ENCODE assay signal across 9 cellular contexts in the genomic region with DNA sequence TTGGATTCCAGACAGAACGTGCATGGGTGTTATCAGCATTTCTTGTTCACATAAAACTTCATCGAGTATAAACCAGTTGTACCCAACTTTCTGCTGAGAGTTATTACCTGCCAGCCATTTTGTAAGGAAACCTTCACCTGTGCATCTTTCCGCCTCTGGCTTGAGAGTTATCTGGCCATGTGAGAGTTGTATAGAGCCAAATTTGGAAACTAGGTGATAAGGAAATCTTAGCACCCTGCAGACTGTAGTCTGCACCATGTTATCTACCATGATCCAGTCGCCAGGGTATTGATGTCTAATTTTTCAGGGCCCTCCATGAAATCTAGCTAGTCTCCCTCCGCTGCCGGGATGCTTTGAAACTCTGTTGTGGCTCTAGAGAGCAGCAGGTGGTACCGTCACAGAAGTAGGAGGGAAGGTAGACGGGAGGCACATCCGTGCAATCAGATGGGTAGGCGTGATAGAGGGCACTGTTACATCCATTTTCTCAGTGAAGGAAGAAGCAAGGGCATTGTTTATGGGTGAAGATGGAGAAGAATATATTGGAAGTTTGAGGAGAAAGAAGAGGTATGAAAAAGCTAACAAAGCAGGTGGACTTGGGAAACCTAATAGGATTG. TPM values are rescaled to one million over a fixed set of nuclear protein-coding genes. Genes with fewer than 3 reads are reported as not detected.
DNase-seq lines count a peak whose midpoint lies in the region; ATAC-seq and TF ChIP-seq lines count a peak whose summit lies in the region.
"Had no signal": no experiment of that assay in that cellular context is flagged by ENCODE, and none has a peak within 500 bp of the region (broad histone marks: within the 10 kb centered on the region; RNA-seq: fewer than 3 reads in every experiment).

No MANE protein-coding gene starts in this region.

- no peaks in the 10 kb centered on the region for H4K20me1 ChIP-seq in smooth muscle cell (ENCODE audit: low read depth)

- intact Hi-C loops in activated CD4-positive, alpha-beta T cell treated with anti-CD3 and anti-CD28 coated beads for 36 hours (cut with DNase I, micrococcal nuclease), result loop anchor here in 1 of 2 experiments (5.0 kb wide), 1 partner anchor 939 kb away; no protein-coding TSS in a partner anchor

- no peaks in the 10 kb centered on the region for H3K27me3 Mint-ChIP-seq in activated T-cell treated with anti-CD3 and anti-CD28 coated beads, Interleukin-2, amount 50 U/mL, for 4 hours (ENCODE audit: low read depth)
- H3K27me3 Mint-ChIP-seq in activated CD4-positive, alpha-beta T cell treated with anti-CD3 and anti-CD28 coated beads for 36 hours, result no peaks in the 10 kb centered on the region

- peaks cover 3% of the 10 kb centered on the region; the same call in 1 of the 2 replicates for H3K4me1 ChIP-seq in SJSA1 (replicated peaks)
- no peaks in the 10 kb centered on the region for H3K4me1 ChIP-seq in iPS DF 6.9 (ENCODE audit: control insufficient read depth, insufficient read depth, low read length)
- peaks cover 8% of the 10 kb centered on the region for H3K4me1 ChIP-seq in smooth muscle cell (ENCODE audit: low read depth)

- H3K4me3 ChIP-seq in GM12875 (ENCODE audit: low read depth, low read length) (peak overlapping the region; percentile 72), SJSA1 (peak overlapping the region; percentile 69), iPS DF 6.9 (ENCODE audit: low read length) (peak overlapping the region; percentile 71; the same call in 1 of the 2 replicates), smooth muscle cell (peak overlapping the region; percentile 95)

- no peak for DNase-seq in SJSA1 (ENCODE audit: low read depth in 1 of 2, low spot score in 2 of 2)
- DNase-seq in iPS DF 6.9 (ENCODE audit: low read depth, low spot score), result no peak
- no peak for DNase-seq in smooth muscle cell (lab: John Stamatoyannopoulos, UW; ENCODE audit: unreplicated experiment)
- no peak for DNase-seq in activated T-cell treated with anti-CD3 and anti-CD28 coated beads, Interleukin-2, amount 50 U/mL, for 4 hours
- no peak for DNase-seq in stimulated activated CD4-positive, alpha-beta T cell treated with anti-CD3 and anti-CD28 coated beads, Interleukin-2, amount 100 ng/mL, for 48 hours
- DNase-seq in OCI-M2 (lab: John Stamatoyannopoulos, UW; ENCODE audit: unreplicated experiment), result no peak
- DNase-seq in activated CD4-positive, alpha-beta T cell treated with anti-CD3 and anti-CD28 coated beads for 36 hours, result no peak
- DNase-seq: NK-92 treated with Interleukin-12 subunit alpha and Interleukin-12 subunit beta, amount 100 ng/mL, for 24 hours had no signal

- peak overlapping the region; percentile 64 for H3K9ac ChIP-seq in smooth muscle cell (ENCODE audit: low read depth)

- H3K27me3 ChIP-seq in SJSA1 (replicated peaks) (no peaks in the 10 kb centered on the region), iPS DF 6.9 (ENCODE audit: control insufficient read depth, insufficient read depth, low read length) (no peaks in the 10 kb centered on the region), smooth muscle cell (ENCODE audit: low read depth) (no peaks in the 10 kb centered on the region)

- no peak for TF ChIP-seq CTCF in GM12875 (IDR thresholded peaks at IDR 0.05; ENCODE audit: borderline replicate concordance, insufficient read depth, low read depth, low read length)
- TF ChIP-seq CTCF in smooth muscle cell (IDR thresholded peaks at IDR 0.05; ENCODE audit: borderline replicate concordance, insufficient read depth, poor library complexity, severe bottlenecking), result no peak

- peaks cover 16% of the 10 kb centered on the region for H3K79me2 ChIP-seq in smooth muscle cell (ENCODE audit: low read depth)

- CTCF ChIA-PET in activated CD4-positive, alpha-beta T cell treated with anti-CD3 and anti-CD28 coated beads for 36 hours (lab: Charles Lee), result interaction anchor here (0.6 to 1.8 kb wide), 8 partner anchors 10 to 773 kb away, joined by 3 to 9 read pairs (median 4); a partner anchor contains a TSS

- peak overlapping the region; percentile 97 for H2AFZ ChIP-seq in smooth muscle cell (ENCODE audit: low read depth)

- H3K27ac ChIP-seq in SJSA1, result no peak overlapping the region
- no peak overlapping the region for H3K27ac ChIP-seq in iPS DF 6.9 (ENCODE audit: low read length)
- no peak overlapping the region for H3K27ac ChIP-seq in smooth muscle cell (ENCODE audit: low read depth)

- POLR2A ChIA-PET in activated CD4-positive, alpha-beta T cell treated with anti-CD3 and anti-CD28 coated beads for 36 hours (lab: Charles Lee), result interaction anchor here (2.0 kb wide), 1 partner anchor 144 kb away, joined by 6 read pairs; a partner anchor contains a TSS

- ATAC-seq in activated T-cell treated with anti-CD3 and anti-CD28 coated beads, Interleukin-2, amount 50 U/mL, for 4 hours, result no peak
- no peak for ATAC-seq in activated CD4-positive, alpha-beta T cell treated with anti-CD3 and anti-CD28 coated beads for 36 hours

- H3K9me3 Mint-ChIP-seq in activated T-cell treated with anti-CD3 and anti-CD28 coated beads, Interleukin-2, amount 50 U/mL, for 4 hours, result no peaks in the 10 kb centered on the region
- no peaks in the 10 kb centered on the region for H3K9me3 Mint-ChIP-seq in activated CD4-positive, alpha-beta T cell treated with anti-CD3 and anti-CD28 coated beads for 36 hours (ENCODE audit: low read depth)

- WGBS in iPS DF 6.9 (ENCODE audit: insufficient coverage, insufficient read length), result no CpG with 5 or more reads among the region's 10 CpGs
- WGBS in smooth muscle cell (ENCODE audit: low lambda C conversion rate), result 72% methylated on average over 10 of the region's 10 CpGs

- peak overlapping the region; percentile 100 for H3K4me2 ChIP-seq in smooth muscle cell

- H3K27ac Mint-ChIP-seq in activated CD4-positive, alpha-beta T cell treated with anti-CD3 and anti-CD28 coated beads for 36 hours, result no peak overlapping the region

- no peaks in the 10 kb centered on the region for H3K9me3 ChIP-seq in SJSA1 (replicated peaks)
- H3K9me3 ChIP-seq in iPS DF 6.9 (ENCODE audit: control insufficient read depth, insufficient read depth, low read length), result no peaks in the 10 kb centered on the region
- no peaks in the 10 kb centered on the region for H3K9me3 ChIP-seq in smooth muscle cell (replicated peaks; ENCODE audit: low read depth)

- peaks cover 10% of the 10 kb centered on the region for H3F3A ChIP-seq in smooth muscle cell (ENCODE audit: low read depth)

- no peak overlapping the region for H3K4me3 Mint-ChIP-seq in activated T-cell treated with anti-CD3 and anti-CD28 coated beads, Interleukin-2, amount 50 U/mL, for 4 hours
- H3K4me3 Mint-ChIP-seq in activated CD4-positive, alpha-beta T cell treated with anti-CD3 and anti-CD28 coated beads for 36 hours, result no peak overlapping the region

- H3K36me3 ChIP-seq in SJSA1 (peaks cover 5% of the 10 kb centered on the region; the same call in 1 of the 2 replicates), iPS DF 6.9 (ENCODE audit: control insufficient read depth, insufficient read depth, low read length) (peaks cover 6% of the 10 kb centered on the region; the same call in 1 of the 2 replicates), smooth muscle cell (ENCODE audit: low read depth) (peaks cover 5% of the 10 kb centered on the region)

- H3K4me1 Mint-ChIP-seq in activated T-cell treated with anti-CD3 and anti-CD28 coated beads, Interleukin-2, amount 50 U/mL, for 4 hours (ENCODE audit: low read depth), result peaks cover 8% of the 10 kb centered on the region
- peaks cover 8% of the 10 kb centered on the region for H3K4me1 Mint-ChIP-seq in activated CD4-positive, alpha-beta T cell treated with anti-CD3 and anti-CD28 coated beads for 36 hours

- peaks cover 11% of the 10 kb centered on the region for H3K36me3 Mint-ChIP-seq in activated T-cell treated with anti-CD3 and anti-CD28 coated beads, Interleukin-2, amount 50 U/mL, for 4 hours (ENCODE audit: insufficient read depth)
- H3K36me3 Mint-ChIP-seq in activated CD4-positive, alpha-beta T cell treated with anti-CD3 and anti-CD28 coated beads for 36 hours (ENCODE audit: low read depth), result peaks cover 18% of the 10 kb centered on the region

RNA-seq across cellular contexts. Expression of a gene that starts 1.2 kb away (rescaled TPM):
- total RNA-seq in SJSA1 (2014; rRNA removed; shearing (Covaris generic)), result 11.7 and 14.2 TPM in 2 replicates
- total RNA-seq in smooth muscle cell, result 26.0 TPM in 2 replicates
- polyA plus RNA-seq in smooth muscle cell, result 11.7 and 12.4 TPM in 2 replicates
- total RNA-seq in activated T-cell treated with anti-CD3 and anti-CD28 coated beads, Interleukin-2, amount 50 U/mL, for 4 hours, result 10 to 100 TPM; 26.4 to 30.7 (median 29.6) TPM
- 10 to 100 TPM; 19.2 to 31.2 TPM for total RNA-seq in activated CD4-positive, alpha-beta T cell treated with anti-CD3 and anti-CD28 coated beads for 36 hours
